ENCODE assay signal across 1 cellular context in the genomic region with DNA sequence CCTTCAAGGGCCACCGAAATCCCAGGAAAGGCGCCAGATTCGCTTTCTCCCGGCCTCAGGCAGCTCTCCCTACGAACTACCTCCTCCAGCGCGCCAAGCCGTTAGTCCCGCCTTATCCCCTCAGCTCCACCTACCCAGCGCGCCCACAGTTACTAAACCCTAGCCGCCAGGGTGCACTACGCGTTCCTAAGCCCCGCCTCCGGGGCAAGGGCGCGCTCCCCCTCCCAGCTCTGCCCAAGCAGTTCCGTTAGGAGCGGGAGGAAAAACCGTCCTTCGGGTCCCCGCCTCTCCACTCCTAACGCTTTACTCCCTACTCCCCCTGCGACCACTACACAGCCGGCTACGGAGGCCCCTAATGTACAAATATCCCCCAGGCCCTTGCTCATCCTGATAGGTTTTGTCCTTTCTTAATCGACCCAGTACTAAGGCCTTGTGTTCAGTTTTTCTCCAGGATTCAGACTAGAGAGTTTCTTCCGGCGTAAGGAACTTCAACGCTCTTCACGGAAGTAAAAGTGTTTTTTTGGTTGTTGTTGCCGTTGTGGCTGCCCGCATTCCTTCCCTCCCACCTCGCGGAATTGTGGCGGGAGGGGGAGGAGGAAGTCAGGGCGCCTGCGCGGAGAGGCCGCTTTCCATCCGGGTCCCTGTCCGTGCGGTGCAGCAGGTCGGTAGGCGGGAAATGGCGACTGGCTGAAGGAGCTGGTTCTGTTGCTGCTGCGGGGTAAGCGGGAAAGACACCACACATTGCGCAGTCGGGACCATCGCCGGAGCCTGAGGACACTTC.
TF ChIP-seq lines count a peak whose summit lies in the region.

A gene (plus strand): TSS at position 655 of the 781 bp plus-strand sequence. CDS start 31,386 bp downstream, outside the sequence.

TF ChIP-seq in HepG2, 621 proteins besides CTCF, POLR2A, EP300 and RAD21 (continued from another document and continues in another):
- TF ChIP-seq, protein P1, sequence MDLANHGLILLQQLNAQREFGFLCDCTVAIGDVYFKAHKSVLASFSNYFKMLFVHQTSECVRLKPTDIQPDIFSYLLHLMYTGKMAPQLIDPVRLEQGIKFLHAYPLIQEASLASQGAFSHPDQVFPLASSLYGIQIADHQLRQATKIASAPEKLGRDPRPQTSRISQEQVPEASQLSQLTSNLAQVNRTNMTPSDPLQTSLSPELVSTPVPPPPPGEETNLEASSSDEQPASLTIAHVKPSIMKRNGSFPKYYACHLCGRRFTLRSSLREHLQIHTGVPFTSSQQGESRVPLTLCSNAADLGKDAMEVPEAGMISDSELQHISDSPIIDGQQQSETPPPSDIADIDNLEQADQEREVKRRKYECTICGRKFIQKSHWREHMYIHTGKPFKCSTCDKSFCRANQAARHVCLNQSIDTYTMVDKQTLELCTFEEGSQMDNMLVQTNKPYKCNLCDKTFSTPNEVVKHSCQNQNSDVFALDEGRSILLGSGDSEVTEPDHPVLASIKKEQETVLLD (CRISPR knock-in tag; IDR thresholded peaks at IDR 0.05; ENCODE audit: low read depth): peak; percentile 92
- TF ChIP-seq, protein P2, sequence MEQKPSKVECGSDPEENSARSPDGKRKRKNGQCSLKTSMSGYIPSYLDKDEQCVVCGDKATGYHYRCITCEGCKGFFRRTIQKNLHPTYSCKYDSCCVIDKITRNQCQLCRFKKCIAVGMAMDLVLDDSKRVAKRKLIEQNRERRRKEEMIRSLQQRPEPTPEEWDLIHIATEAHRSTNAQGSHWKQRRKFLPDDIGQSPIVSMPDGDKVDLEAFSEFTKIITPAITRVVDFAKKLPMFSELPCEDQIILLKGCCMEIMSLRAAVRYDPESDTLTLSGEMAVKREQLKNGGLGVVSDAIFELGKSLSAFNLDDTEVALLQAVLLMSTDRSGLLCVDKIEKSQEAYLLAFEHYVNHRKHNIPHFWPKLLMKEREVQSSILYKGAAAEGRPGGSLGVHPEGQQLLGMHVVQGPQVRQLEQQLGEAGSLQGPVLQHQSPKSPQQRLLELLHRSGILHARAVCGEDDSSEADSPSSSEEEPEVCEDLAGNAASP (CRISPR knock-in tag; IDR thresholded peaks at IDR 0.05; ENCODE audit: borderline replicate concordance): peak; percentile 34; the same call in 1 of the 2 replicates
- TF ChIP-seq ZNF230 (CRISPR knock-in tag; IDR thresholded peaks at IDR 0.05) (no peak; the same call in 1 of the 2 replicates), SETDB1 (CRISPR knock-in tag; IDR thresholded peaks at IDR 0.05; ENCODE audit: borderline replicate concordance) (no peak), FOXM1 (CRISPR knock-in tag; IDR thresholded peaks at IDR 0.05) (no peak), ARNT (IDR thresholded peaks at IDR 0.05) (no peak), ARNTL (CRISPR knock-in tag; IDR thresholded peaks at IDR 0.05) (peak; percentile 33; the same call in 1 of the 2 replicates), DNMT3B (CRISPR knock-in tag; conservative IDR thresholded peaks at IDR 0.05) (no peak), ERF (CRISPR knock-in tag; IDR thresholded peaks at IDR 0.05) (peak; percentile 66), ZNF33A (CRISPR knock-in tag; IDR thresholded peaks at IDR 0.05; ENCODE audit: borderline replicate concordance) (no peak), ZNF747 (CRISPR knock-in tag; IDR thresholded peaks at IDR 0.05; ENCODE audit: borderline replicate concordance) (peak; percentile 87), ZNF790 (CRISPR knock-in tag; IDR thresholded peaks at IDR 0.05; ENCODE audit: borderline replicate concordance) (0 out of 2 replicates have a peak, but pooled peaks have one; percentile 47), SCMH1 (CRISPR knock-in tag; IDR thresholded peaks at IDR 0.05; ENCODE audit: borderline replicate concordance) (no peak), ZNF446 (CRISPR knock-in tag; IDR thresholded peaks at IDR 0.05) (no peak; the same call in 1 of the 2 replicates), ZNF652 (CRISPR knock-in tag; IDR thresholded peaks at IDR 0.05; ENCODE audit: borderline replicate concordance, low read depth) (no peak), ZNF589 (CRISPR knock-in tag; conservative IDR thresholded peaks at IDR 0.05) (no peak), ZBTB7A (CRISPR knock-in tag; IDR thresholded peaks at IDR 0.05) (no peak)
- TF ChIP-seq, protein P3, sequence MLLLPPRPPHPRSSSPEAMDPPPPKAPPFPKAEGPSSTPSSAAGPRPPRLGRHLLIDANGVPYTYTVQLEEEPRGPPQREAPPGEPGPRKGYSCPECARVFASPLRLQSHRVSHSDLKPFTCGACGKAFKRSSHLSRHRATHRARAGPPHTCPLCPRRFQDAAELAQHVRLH (CRISPR knock-in tag; IDR thresholded peaks at IDR 0.05; ENCODE audit: borderline replicate concordance, low read depth): no peak
- TF ChIP-seq, protein P4, sequence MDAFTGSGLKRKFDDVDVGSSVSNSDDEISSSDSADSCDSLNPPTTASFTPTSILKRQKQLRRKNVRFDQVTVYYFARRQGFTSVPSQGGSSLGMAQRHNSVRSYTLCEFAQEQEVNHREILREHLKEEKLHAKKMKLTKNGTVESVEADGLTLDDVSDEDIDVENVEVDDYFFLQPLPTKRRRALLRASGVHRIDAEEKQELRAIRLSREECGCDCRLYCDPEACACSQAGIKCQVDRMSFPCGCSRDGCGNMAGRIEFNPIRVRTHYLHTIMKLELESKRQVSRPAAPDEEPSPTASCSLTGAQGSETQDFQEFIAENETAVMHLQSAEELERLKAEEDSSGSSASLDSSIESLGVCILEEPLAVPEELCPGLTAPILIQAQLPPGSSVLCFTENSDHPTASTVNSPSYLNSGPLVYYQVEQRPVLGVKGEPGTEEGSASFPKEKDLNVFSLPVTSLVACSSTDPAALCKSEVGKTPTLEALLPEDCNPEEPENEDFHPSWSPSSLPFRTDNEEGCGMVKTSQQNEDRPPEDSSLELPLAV (CRISPR knock-in tag; conservative IDR thresholded peaks at IDR 0.05; ENCODE audit: low read depth): no peak
- TF ChIP-seq, protein P5, sequence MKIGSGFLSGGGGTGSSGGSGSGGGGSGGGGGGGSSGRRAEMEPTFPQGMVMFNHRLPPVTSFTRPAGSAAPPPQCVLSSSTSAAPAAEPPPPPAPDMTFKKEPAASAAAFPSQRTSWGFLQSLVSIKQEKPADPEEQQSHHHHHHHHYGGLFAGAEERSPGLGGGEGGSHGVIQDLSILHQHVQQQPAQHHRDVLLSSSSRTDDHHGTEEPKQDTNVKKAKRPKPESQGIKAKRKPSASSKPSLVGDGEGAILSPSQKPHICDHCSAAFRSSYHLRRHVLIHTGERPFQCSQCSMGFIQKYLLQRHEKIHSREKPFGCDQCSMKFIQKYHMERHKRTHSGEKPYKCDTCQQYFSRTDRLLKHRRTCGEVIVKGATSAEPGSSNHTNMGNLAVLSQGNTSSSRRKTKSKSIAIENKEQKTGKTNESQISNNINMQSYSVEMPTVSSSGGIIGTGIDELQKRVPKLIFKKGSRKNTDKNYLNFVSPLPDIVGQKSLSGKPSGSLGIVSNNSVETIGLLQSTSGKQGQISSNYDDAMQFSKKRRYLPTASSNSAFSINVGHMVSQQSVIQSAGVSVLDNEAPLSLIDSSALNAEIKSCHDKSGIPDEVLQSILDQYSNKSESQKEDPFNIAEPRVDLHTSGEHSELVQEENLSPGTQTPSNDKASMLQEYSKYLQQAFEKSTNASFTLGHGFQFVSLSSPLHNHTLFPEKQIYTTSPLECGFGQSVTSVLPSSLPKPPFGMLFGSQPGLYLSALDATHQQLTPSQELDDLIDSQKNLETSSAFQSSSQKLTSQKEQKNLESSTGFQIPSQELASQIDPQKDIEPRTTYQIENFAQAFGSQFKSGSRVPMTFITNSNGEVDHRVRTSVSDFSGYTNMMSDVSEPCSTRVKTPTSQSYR (CRISPR knock-in tag; IDR thresholded peaks at IDR 0.05; ENCODE audit: borderline replicate concordance): peak; percentile 9; the same call in 1 of the 2 replicates
- TF ChIP-seq, protein P6, sequence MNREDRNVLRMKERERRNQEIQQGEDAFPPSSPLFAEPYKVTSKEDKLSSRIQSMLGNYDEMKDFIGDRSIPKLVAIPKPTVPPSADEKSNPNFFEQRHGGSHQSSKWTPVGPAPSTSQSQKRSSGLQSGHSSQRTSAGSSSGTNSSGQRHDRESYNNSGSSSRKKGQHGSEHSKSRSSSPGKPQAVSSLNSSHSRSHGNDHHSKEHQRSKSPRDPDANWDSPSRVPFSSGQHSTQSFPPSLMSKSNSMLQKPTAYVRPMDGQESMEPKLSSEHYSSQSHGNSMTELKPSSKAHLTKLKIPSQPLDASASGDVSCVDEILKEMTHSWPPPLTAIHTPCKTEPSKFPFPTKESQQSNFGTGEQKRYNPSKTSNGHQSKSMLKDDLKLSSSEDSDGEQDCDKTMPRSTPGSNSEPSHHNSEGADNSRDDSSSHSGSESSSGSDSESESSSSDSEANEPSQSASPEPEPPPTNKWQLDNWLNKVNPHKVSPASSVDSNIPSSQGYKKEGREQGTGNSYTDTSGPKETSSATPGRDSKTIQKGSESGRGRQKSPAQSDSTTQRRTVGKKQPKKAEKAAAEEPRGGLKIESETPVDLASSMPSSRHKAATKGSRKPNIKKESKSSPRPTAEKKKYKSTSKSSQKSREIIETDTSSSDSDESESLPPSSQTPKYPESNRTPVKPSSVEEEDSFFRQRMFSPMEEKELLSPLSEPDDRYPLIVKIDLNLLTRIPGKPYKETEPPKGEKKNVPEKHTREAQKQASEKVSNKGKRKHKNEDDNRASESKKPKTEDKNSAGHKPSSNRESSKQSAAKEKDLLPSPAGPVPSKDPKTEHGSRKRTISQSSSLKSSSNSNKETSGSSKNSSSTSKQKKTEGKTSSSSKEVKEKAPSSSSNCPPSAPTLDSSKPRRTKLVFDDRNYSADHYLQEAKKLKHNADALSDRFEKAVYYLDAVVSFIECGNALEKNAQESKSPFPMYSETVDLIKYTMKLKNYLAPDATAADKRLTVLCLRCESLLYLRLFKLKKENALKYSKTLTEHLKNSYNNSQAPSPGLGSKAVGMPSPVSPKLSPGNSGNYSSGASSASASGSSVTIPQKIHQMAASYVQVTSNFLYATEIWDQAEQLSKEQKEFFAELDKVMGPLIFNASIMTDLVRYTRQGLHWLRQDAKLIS (CRISPR knock-in tag; IDR thresholded peaks at IDR 0.05): no peak; the same call in 1 of the 2 replicates
- TF ChIP-seq, protein P7, sequence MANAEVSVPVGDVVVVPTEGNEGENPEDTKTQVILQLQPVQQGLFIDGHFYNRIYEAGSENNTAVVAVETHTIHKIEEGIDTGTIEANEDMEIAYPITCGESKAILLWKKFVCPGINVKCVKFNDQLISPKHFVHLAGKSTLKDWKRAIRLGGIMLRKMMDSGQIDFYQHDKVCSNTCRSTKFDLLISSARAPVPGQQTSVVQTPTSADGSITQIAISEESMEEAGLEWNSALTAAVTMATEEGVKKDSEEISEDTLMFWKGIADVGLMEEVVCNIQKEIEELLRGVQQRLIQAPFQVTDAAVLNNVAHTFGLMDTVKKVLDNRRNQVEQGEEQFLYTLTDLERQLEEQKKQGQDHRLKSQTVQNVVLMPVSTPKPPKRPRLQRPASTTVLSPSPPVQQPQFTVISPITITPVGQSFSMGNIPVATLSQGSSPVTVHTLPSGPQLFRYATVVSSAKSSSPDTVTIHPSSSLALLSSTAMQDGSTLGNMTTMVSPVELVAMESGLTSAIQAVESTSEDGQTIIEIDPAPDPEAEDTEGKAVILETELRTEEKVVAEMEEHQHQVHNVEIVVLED (CRISPR knock-in tag; IDR thresholded peaks at IDR 0.05; ENCODE audit: borderline replicate concordance): peak; percentile 44; the same call in 1 of the 2 replicates
- TF ChIP-seq, protein P8, sequence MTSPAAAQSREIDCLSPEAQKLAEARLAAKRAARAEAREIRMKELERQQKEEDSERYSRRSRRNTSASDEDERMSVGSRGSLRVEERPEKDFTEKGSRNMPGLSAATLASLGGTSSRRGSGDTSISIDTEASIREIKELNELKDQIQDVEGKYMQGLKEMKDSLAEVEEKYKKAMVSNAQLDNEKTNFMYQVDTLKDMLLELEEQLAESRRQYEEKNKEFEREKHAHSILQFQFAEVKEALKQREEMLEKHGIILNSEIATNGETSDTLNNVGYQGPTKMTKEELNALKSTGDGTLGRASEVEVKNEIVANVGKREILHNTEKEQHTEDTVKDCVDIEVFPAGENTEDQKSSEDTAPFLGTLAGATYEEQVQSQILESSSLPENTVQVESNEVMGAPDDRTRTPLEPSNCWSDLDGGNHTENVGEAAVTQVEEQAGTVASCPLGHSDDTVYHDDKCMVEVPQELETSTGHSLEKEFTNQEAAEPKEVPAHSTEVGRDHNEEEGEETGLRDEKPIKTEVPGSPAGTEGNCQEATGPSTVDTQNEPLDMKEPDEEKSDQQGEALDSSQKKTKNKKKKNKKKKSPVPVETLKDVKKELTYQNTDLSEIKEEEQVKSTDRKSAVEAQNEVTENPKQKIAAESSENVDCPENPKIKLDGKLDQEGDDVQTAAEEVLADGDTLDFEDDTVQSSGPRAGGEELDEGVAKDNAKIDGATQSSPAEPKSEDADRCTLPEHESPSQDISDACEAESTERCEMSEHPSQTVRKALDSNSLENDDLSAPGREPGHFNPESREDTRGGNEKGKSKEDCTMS (CRISPR knock-in tag; conservative IDR thresholded peaks at IDR 0.05): no peak
- TF ChIP-seq, protein P9, sequence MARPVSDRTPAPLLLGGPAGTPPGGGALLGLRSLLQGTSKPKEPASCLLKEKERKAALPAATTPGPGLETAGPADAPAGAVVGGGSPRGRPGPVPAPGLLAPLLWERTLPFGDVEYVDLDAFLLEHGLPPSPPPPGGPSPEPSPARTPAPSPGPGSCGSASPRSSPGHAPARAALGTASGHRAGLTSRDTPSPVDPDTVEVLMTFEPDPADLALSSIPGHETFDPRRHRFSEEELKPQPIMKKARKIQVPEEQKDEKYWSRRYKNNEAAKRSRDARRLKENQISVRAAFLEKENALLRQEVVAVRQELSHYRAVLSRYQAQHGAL (CRISPR knock-in tag; IDR thresholded peaks at IDR 0.05; ENCODE audit: not compliant biosample characterization): no peak
- TF ChIP-seq, protein P10, sequence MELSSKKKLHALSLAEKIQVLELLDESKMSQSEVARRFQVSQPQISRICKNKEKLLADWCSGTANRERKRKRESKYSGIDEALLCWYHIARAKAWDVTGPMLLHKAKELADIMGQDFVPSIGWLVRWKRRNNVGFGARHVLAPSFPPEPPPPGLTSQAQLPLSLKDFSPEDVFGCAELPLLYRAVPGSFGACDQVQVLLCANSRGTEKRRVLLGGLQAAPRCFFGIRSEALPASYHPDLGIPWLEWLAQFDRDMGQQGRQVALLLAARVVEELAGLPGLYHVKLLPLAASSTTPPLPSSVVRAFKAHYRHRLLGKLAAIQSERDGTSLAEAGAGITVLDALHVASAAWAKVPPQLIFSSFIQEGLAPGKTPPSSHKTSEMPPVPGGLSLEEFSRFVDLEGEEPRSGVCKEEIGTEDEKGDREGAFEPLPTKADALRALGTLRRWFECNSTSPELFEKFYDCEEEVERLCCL (CRISPR knock-in tag; IDR thresholded peaks at IDR 0.05; ENCODE audit: borderline replicate concordance): no peak
